Comparison of ENCODE assay signal across 21 cellular contexts in the genomic region with DNA sequence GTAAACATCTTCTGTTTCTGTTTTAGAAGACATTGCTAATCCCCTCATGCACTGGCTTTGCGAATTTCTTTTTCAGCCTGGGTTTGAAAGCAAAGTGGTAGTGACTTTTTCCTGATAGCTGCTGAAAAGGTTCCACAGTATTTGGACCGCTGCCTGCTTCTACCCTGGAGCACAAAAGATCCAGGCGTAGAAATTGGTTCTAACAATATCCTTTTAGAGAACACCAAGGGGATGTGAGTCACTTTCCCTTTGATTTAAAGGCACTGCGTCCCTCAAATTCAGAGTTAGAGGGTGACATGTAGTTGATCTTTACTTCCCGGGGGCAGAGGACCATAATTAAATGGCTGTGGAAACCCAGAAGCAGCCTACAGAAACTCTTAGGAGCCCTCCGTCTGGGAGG.
DNase-seq lines count a peak whose midpoint lies in the region; ATAC-seq and TF ChIP-seq lines count a peak whose summit lies in the region.
"Had no signal": no experiment of that assay in that cellular context is flagged by ENCODE, and none has a peak within 500 bp of the region (broad histone marks: within the 10 kb centered on the region; RNA-seq: fewer than 3 reads in every experiment).

No MANE protein-coding gene starts in this region.

- TF ChIP-seq CTCF in HEK293 (tag by site-specific recombination; IDR thresholded peaks at IDR 0.05) (no peak), body of pancreas (IDR thresholded peaks at IDR 0.05) (no peak)

- POLR2A ChIA-PET in HEK293 (lab: Yijun Ruan, JAX): no interaction called here

- H3K4me1 ChIP-seq in HEK293 (ENCODE audit: control insufficient read depth, insufficient read depth, low read length) (no peaks in the 10 kb centered on the region), SJSA1 (replicated peaks) (peaks cover 16% of the 10 kb centered on the region), body of pancreas (no peaks in the 10 kb centered on the region)

- no peaks in the 10 kb centered on the region for H3K36me3 ChIP-seq in HEK293 (ENCODE audit: control insufficient read depth in 2 of 2, insufficient read depth in 1 of 2, low read length in 2 of 2)
- no peaks in the 10 kb centered on the region for H3K36me3 ChIP-seq in SJSA1
- no peaks in the 10 kb centered on the region for H3K36me3 ChIP-seq in body of pancreas (replicated peaks in 1 of 2; ENCODE audit: insufficient read depth in 1 of 2, low read depth in 2 of 2)
- H3K36me3 ChIP-seq: brain microvascular endothelial cell had no signal

- H3K27me3 ChIP-seq in SJSA1 (replicated peaks) (no peaks in the 10 kb centered on the region), body of pancreas (no peaks in the 10 kb centered on the region)
- H3K27me3 ChIP-seq: brain microvascular endothelial cell had no signal

- CTCF ChIA-PET in HEK293 (lab: Yijun Ruan, JAX): no interaction called here

- DNase-seq in SJSA1 (ENCODE audit: low read depth in 1 of 2, low spot score in 2 of 2) (peak in 1 of 2 experiments; percentile 47), foreskin melanocyte (peak; percentile 60), pons (ENCODE audit: low spot score) (peak; percentile 14), NCI-H2107 treated with DMSO at 0.1 percent for 48 hours (lab: John Stamatoyannopoulos, UW; ENCODE audit: unreplicated experiment) (no peak), body of pancreas (no peak), NCI-H1417 (lab: John Stamatoyannopoulos, UW) (no peak)
- DNase-seq: activated CD4-positive, alpha-beta T cell treated with anti-CD3 and anti-CD28 coated beads for 4 hours; activated CD8-positive, alpha-beta memory T cell treated with anti-CD3 and anti-CD28 coated beads, Interleukin-2, amount 10 ng/mL, durations not matched to agents 7 days and 5 days; brain microvascular endothelial cell; CD4-positive, alpha-beta memory T cell; DMS79; left colon; mucosa of descending colon; NCI-H2107; NK-92 treated with Interleukin-12 subunit alpha and Interleukin-12 subunit beta, amount 100 ng/mL, for 24 hours; stimulated activated CD4-positive, alpha-beta T cell treated with anti-CD3 and anti-CD28 coated beads, Interleukin-2, amount 100 ng/mL, for 48 hours; stimulated activated naive B cell treated with anti-CD40 and anti-IgM and Interleukin-4, amounts not matched to agents 10 μg/mL and 1 μg/mL and 100 μg/mL, for 72 hours; T-helper 17 cell had no signal

- H3K9me3 ChIP-seq in HEK293 (ENCODE audit: control insufficient read depth, insufficient read depth, low read depth, low read length) (no peaks in the 10 kb centered on the region), SJSA1 (replicated peaks) (no peaks in the 10 kb centered on the region), body of pancreas (no peaks in the 10 kb centered on the region)
- H3K9me3 ChIP-seq: mucosa of descending colon had no signal

- H3K27ac ChIP-seq in HEK293 (ENCODE audit: extremely low read depth, low read depth, low read length) (no peak overlapping the region), SJSA1 (peak overlapping the region; percentile 45), body of pancreas (no peak overlapping the region)
- H3K27ac ChIP-seq: brain microvascular endothelial cell had no signal

- H3K4me3 ChIP-seq in HEK293 (ENCODE audit: low read depth, low read length) (no peak overlapping the region), SJSA1 (peak overlapping the region; percentile 8; the same call in 1 of the 2 replicates), body of pancreas (no peak overlapping the region)
- H3K4me3 ChIP-seq: GM12878, mucosa of descending colon had no signal

- intact Hi-C loops in body of pancreas (cut with DNase I): no loop called here

- WGBS in body of pancreas, 2 donors: 78 to 89% methylated on average over 6 of the region's 6 CpGs

- ATAC-seq in body of pancreas (no peak), HG02571 (IDR thresholded peaks at IDR 0.05; ENCODE audit: unreplicated experiment) (no peak)
- ATAC-seq: activated CD8-positive, alpha-beta memory T cell treated with anti-CD3 and anti-CD28 coated beads, Interleukin-2, amount 10 ng/mL, durations not matched to agents 7 days and 5 days; GM12878; left colon; mucosa of descending colon; stimulated activated naive B cell treated with anti-CD40 and anti-IgM and Interleukin-4, amounts not matched to agents 10 μg/mL and 1 μg/mL and 100 μg/mL, for 72 hours; T-helper 17 cell had no signal

- no peak for TF ChIP-seq POLR2A in body of pancreas (IDR thresholded peaks at IDR 0.05)

TF ChIP-seq in HEK293, 187 proteins besides CTCF, POLR2A, EP300 and RAD21:
- TF ChIP-seq ZNF670 (tag by site-specific recombination; IDR thresholded peaks at IDR 0.05; ENCODE audit: low read depth) (no peak), ZNF658 (tag by site-specific recombination; IDR thresholded peaks at IDR 0.05) (no peak), FEZF1 (tag by site-specific recombination; IDR thresholded peaks at IDR 0.05) (0 out of 2 replicates have a peak, but pooled peaks have one; percentile 8)
- TF ChIP-seq, protein P1, sequence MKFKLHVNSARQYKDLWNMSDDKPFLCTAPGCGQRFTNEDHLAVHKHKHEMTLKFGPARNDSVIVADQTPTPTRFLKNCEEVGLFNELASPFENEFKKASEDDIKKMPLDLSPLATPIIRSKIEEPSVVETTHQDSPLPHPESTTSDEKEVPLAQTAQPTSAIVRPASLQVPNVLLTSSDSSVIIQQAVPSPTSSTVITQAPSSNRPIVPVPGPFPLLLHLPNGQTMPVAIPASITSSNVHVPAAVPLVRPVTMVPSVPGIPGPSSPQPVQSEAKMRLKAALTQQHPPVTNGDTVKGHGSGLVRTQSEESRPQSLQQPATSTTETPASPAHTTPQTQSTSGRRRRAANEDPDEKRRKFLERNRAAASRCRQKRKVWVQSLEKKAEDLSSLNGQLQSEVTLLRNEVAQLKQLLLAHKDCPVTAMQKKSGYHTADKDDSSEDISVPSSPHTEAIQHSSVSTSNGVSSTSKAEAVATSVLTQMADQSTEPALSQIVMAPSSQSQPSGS (tag by site-specific recombination; IDR thresholded peaks at IDR 0.05; ENCODE audit: low read depth): no peak

Comparison
In these comparisons a context has a peak if more than half of its experiments do, and no peak if none do; other contexts are left out.
1. DNase-seq: peak in foreskin melanocyte (single experiment) and pons (single experiment); none in NCI-H2107 treated with DMSO at 0.1 percent for 48 hours (single experiment), body of pancreas (0 of 4) and NCI-H1417 (0 of 3).